In the genomic region with DNA sequence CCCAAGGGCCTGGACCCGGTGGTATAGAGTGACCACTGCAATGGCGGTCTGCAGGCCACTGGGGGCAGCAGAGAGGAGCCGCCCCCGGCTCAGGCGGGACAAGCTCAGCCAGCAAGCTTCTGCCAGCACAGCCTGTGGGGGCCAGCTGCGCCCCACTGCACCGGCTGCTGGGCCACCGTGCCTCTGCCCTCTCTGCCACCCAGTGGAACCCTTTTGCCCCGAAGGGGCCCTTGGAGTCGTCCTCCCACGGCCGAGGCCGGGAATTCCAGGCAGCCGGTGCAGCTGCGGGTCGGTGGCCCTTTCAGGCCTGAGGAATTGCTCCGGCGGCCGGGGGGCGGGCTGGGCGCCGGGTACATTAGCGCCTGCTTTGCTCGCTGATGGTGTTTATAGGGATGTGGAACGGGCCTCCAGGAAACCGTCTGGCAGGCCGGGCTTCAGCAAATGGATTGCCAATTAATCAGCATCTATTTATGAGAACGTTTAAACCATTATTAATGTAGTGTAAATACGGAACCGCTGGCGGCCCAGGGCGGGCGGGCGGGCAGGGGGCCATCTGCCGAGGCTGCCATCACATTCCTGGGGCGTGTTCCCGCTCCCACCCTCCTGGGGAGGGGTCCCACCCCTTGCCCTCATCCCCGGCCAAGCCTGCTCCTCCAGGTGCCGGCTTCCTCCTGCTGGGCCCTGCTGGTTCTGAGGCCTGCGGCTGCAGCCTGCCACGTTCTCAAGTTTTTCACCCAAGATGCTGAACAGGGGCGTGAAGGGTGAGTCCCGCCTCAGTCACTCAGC, we compare ENCODE assay signal across 8 cellular contexts.
DNase-seq lines count a peak whose midpoint lies in the region; ATAC-seq and TF ChIP-seq lines count a peak whose summit lies in the region.
"Had no signal": no experiment of that assay in that cellular context is flagged by ENCODE, and none has a peak within 500 bp of the region (broad histone marks: within the 10 kb centered on the region; RNA-seq: fewer than 3 reads in every experiment).

No MANE protein-coding gene starts in this region.

- peak; percentile 42 to 49 for ATAC-seq in naive B cell (ENCODE audit: low read depth in 2 of 2)

- H3K4me1 Mint-ChIP-seq in activated CD4-positive, alpha-beta T cell treated with anti-CD3 and anti-CD28 coated beads, Interleukin-2, amount 10 ng/mL, durations not matched to agents 7 days and 5 days = peaks cover 5% of the 10 kb centered on the region
- H3K4me1 Mint-ChIP-seq in naive B cell = peaks cover 12 to 14% (median 13%) of the 10 kb centered on the region in 3 donors

- POLR2A ChIA-PET in activated CD4-positive, alpha-beta T cell treated with anti-CD3 and anti-CD28 coated beads, Interleukin-2, amount 10 ng/mL, durations not matched to agents 7 days and 5 days (lab: Charles Lee) = no interaction called here

- 11 to 24% methylated on average over 19 to 23 of the region's 43 CpGs for WGBS in esophagus squamous epithelium, 2 donors

- TF ChIP-seq CTCF in GM12872 (IDR thresholded peaks at IDR 0.05; ENCODE audit: insufficient read depth, low read depth, low read length) (peak; percentile 81), LNCaP clone FGC (IDR thresholded peaks at IDR 0.05; ENCODE audit: control insufficient read depth, extremely low read depth, insufficient read depth) (peak; percentile 72), esophagus squamous epithelium (IDR thresholded peaks at IDR 0.05) (peak; percentile 6 to 76 (median 48)), tibial artery (IDR thresholded peaks at IDR 0.05) (peak; percentile 60 to 93)

- DNase-seq in LNCaP clone FGC (ENCODE audit: low read depth) (no peak), esophagus squamous epithelium (lab: John Stamatoyannopoulos, UW) (no peak), naive B cell (no peak), tibial artery (no peak), SIG-M5 (lab: John Stamatoyannopoulos, UW) (no peak)
- DNase-seq in activated CD4-positive, alpha-beta T cell treated with anti-CD3 and anti-CD28 coated beads, Interleukin-2, amount 10 ng/mL, durations not matched to agents 7 days and 5 days = peak; percentile 18

- H3K27me3 Mint-ChIP-seq in activated CD4-positive, alpha-beta T cell treated with anti-CD3 and anti-CD28 coated beads, Interleukin-2, amount 10 ng/mL, durations not matched to agents 7 days and 5 days = peaks cover 22% of the 10 kb centered on the region
- peaks cover 37 to 86% (median 56%) of the 10 kb centered on the region in 3 donors for H3K27me3 Mint-ChIP-seq in naive B cell

- H3K27ac ChIP-seq in esophagus squamous epithelium (peak overlapping the region in 2 of 4 donors; percentile 21 to 30), tibial artery (no peak overlapping the region)

- no peak for TF ChIP-seq POLR2A in esophagus squamous epithelium (IDR thresholded peaks at IDR 0.05)

- peaks cover 0 to 22% (median 10%) of the 10 kb centered on the region in 3 donors for H3K4me1 ChIP-seq in esophagus squamous epithelium
- H3K4me1 ChIP-seq in tibial artery = peaks cover 0 to 32% (median 5%) of the 10 kb centered on the region in 4 donors

- no peak overlapping the region for H3K4me3 Mint-ChIP-seq in activated CD4-positive, alpha-beta T cell treated with anti-CD3 and anti-CD28 coated beads, Interleukin-2, amount 10 ng/mL, durations not matched to agents 7 days and 5 days
- no peak overlapping the region for H3K4me3 Mint-ChIP-seq in naive B cell
- H3K4me3 Mint-ChIP-seq: activated naive CD4-positive, alpha-beta T cell treated with anti-CD3 and anti-CD28 coated beads, Interleukin-2, amount 50 U/mL, for 24 hours had no signal

- CTCF ChIA-PET in activated CD4-positive, alpha-beta T cell treated with anti-CD3 and anti-CD28 coated beads, Interleukin-2, amount 10 ng/mL, durations not matched to agents 7 days and 5 days (lab: Charles Lee) = interaction anchor here (0.6 to 0.7 kb wide), 3 partner anchors 8 to 186 kb away, joined by 3 to 4 read pairs (median 3); no protein-coding TSS in a partner anchor

- intact Hi-C loops in esophagus squamous epithelium (cut with DNase I) (no loop called here), tibial artery (cut with DNase I; ENCODE audit: low total_unique reads) (no loop called here)

- H3K36me3 Mint-ChIP-seq in activated CD4-positive, alpha-beta T cell treated with anti-CD3 and anti-CD28 coated beads, Interleukin-2, amount 10 ng/mL, durations not matched to agents 7 days and 5 days (ENCODE audit: low read depth) = no peaks in the 10 kb centered on the region
- peaks cover 0 to 8% of the 10 kb centered on the region in 2 donors for H3K36me3 Mint-ChIP-seq in naive B cell

- no peaks in the 10 kb centered on the region for H3K36me3 ChIP-seq in esophagus squamous epithelium
- H3K36me3 ChIP-seq in tibial artery = no peaks in the 10 kb centered on the region

- H3K9me3 ChIP-seq in esophagus squamous epithelium = no peaks in the 10 kb centered on the region
- peaks cover 0 to 4% (median 0%) of the 10 kb centered on the region in 3 donors for H3K9me3 ChIP-seq in tibial artery

- peaks cover 0 to 74% (median 1%) of the 10 kb centered on the region in 4 donors for H3K27me3 ChIP-seq in esophagus squamous epithelium
- H3K27me3 ChIP-seq in tibial artery = peaks cover 0 to 14% of the 10 kb centered on the region in 2 donors

- no peak overlapping the region for H3K4me3 ChIP-seq in LNCaP clone FGC (ENCODE audit: low read depth, low read length)
- peak overlapping the region in 3 of 4 donors; percentile 13 to 59 (median 29) for H3K4me3 ChIP-seq in esophagus squamous epithelium
- peak overlapping the region; percentile 38 to 50 for H3K4me3 ChIP-seq in tibial artery

- H3K9me3 Mint-ChIP-seq in activated CD4-positive, alpha-beta T cell treated with anti-CD3 and anti-CD28 coated beads, Interleukin-2, amount 10 ng/mL, durations not matched to agents 7 days and 5 days = no peaks in the 10 kb centered on the region
- H3K9me3 Mint-ChIP-seq in naive B cell = peaks cover 0 to 13% (median 7%) of the 10 kb centered on the region in 7 donors

- no peak overlapping the region for H3K27ac Mint-ChIP-seq in activated CD4-positive, alpha-beta T cell treated with anti-CD3 and anti-CD28 coated beads, Interleukin-2, amount 10 ng/mL, durations not matched to agents 7 days and 5 days
- no peak overlapping the region for H3K27ac Mint-ChIP-seq in naive B cell
